Comparison of ENCODE assay signal across 10 cellular contexts in genomic region chr11:114197799-114198500, GRCh38.
A peak's percentile ranks its signal among the peaks of the same experiment; 100 is the strongest.
DNase-seq lines count a peak whose midpoint lies in the region; ATAC-seq and TF ChIP-seq lines count a peak whose summit lies in the region.
"Had no signal": no experiment of that assay in that cellular context is flagged by ENCODE, and none has a peak within 500 bp of the region (broad histone marks: within the 10 kb centered on the region; RNA-seq: fewer than 3 reads in every experiment).

No MANE protein-coding gene starts in this region.

- TF ChIP-seq CTCF in A673 (conservative IDR thresholded peaks at IDR 0.05; ENCODE audit: low read depth, low read length): no peak
- TF ChIP-seq CTCF in PC-3 (conservative IDR thresholded peaks at IDR 0.05; ENCODE audit: low read depth, low read length): no peak
- TF ChIP-seq CTCF in fibroblast of mammary gland (conservative IDR thresholded peaks at IDR 0.05; ENCODE audit: control insufficient read depth, insufficient read depth, low read depth, low read length): no peak

- H3K36me3 Mint-ChIP-seq in activated naive CD8-positive, alpha-beta T cell treated with anti-CD3 and anti-CD28 coated beads for 36 hours: no peaks in the 10 kb centered on the region

- intact Hi-C loops in A673 (cut with micrococcal nuclease; ENCODE audit: unreplicated experiment): no loop called here
- intact Hi-C loops in PC-3 (cut with micrococcal nuclease): no loop called here

- H3K27ac Mint-ChIP-seq in activated naive CD8-positive, alpha-beta T cell treated with anti-CD3 and anti-CD28 coated beads for 36 hours: no peak overlapping the region
- H3K27ac Mint-ChIP-seq: activated T-helper 2 cell treated with anti-CD3 and anti-CD28 coated beads, Interferon-gamma antibody, Interleukin-2, Interleukin-4, amounts not matched to agents 10 μg/mL and 5 μg/mL and 100 μg/mL, durations not matched to agents 14 hours and 24 hours and 36 hours had no signal

- BruUV-seq in A673 (replicated peaks; lab: Mats Ljungman, UMichigan) (no TSS peak), PC-3 (replicated peaks; lab: Mats Ljungman, UMichigan) (no TSS peak)

- no peaks in the 10 kb centered on the region for H3F3A ChIP-seq in PC-3 (ENCODE audit: low read length, unreplicated experiment)

- no peak overlapping the region for H3K4me3 Mint-ChIP-seq in activated naive CD8-positive, alpha-beta T cell treated with anti-CD3 and anti-CD28 coated beads for 36 hours

- peak; percentile 15 for ATAC-seq in PC-3
- ATAC-seq in HG02610 (IDR thresholded peaks at IDR 0.05; ENCODE audit: unreplicated experiment): no peak

- H4K20me1 ChIP-seq in PC-3 (ENCODE audit: low read length): no peaks in the 10 kb centered on the region

- CTCF ChIA-PET in A673 (lab: Charles Lee) (no interaction called here), PC-3 (lab: Charles Lee) (no interaction called here)

- H3K9ac ChIP-seq in PC-3 (ENCODE audit: low read length): no peak overlapping the region
- H3K9ac ChIP-seq: BLaER1 treated with 17β-estradiol and CSF1 and Interleukin-3, amounts not matched to agents 10 nM and 100 nM had no signal

- H3K4me1 Mint-ChIP-seq in activated naive CD8-positive, alpha-beta T cell treated with anti-CD3 and anti-CD28 coated beads for 36 hours: peaks cover 3% of the 10 kb centered on the region

- H3K27me3 Mint-ChIP-seq in activated naive CD8-positive, alpha-beta T cell treated with anti-CD3 and anti-CD28 coated beads for 36 hours: no peaks in the 10 kb centered on the region

- H3K4me3 ChIP-seq in A673 (ENCODE audit: low read depth, low read length, poor library complexity, severe bottlenecking) (no peak overlapping the region), PC-3 (ENCODE audit: low read length) (no peak overlapping the region), fibroblast of mammary gland (ENCODE audit: control insufficient read depth, low read depth, low read length) (no peak overlapping the region)
- H3K4me3 ChIP-seq: BLaER1 treated with 17β-estradiol and CSF1 and Interleukin-3, amounts not matched to agents 10 nM and 100 nM had no signal

- H3K27me3 ChIP-seq in A673 (replicated peaks; ENCODE audit: insufficient read depth, low read depth, low read length, poor library complexity) (no peaks in the 10 kb centered on the region), PC-3 (ENCODE audit: low read length) (peaks cover 49% of the 10 kb centered on the region)
- H3K27me3 ChIP-seq: BLaER1 treated with 17β-estradiol and CSF1 and Interleukin-3, amounts not matched to agents 10 nM and 100 nM had no signal

- H3K9me3 Mint-ChIP-seq in activated naive CD8-positive, alpha-beta T cell treated with anti-CD3 and anti-CD28 coated beads for 36 hours: no peaks in the 10 kb centered on the region
- H3K9me3 Mint-ChIP-seq: activated T-helper 2 cell treated with anti-CD3 and anti-CD28 coated beads, Interferon-gamma antibody, Interleukin-2, Interleukin-4, amounts not matched to agents 10 μg/mL and 5 μg/mL and 100 μg/mL, durations not matched to agents 14 hours and 24 hours and 36 hours had no signal

- H3K27ac ChIP-seq in A673 (ENCODE audit: low read depth, low read length, poor library complexity, severe bottlenecking) (no peak overlapping the region), PC-3 (ENCODE audit: low read length) (no peak overlapping the region)
- H3K27ac ChIP-seq: BLaER1 treated with 17β-estradiol and CSF1 and Interleukin-3, amounts not matched to agents 10 nM and 100 nM had no signal

- peaks cover 7% of the 10 kb centered on the region for H3K4me1 ChIP-seq in A673 (ENCODE audit: insufficient read depth, low read length, poor library complexity, severe bottlenecking)
- peaks cover 13% of the 10 kb centered on the region; the same call in 1 of the 2 replicates for H3K4me1 ChIP-seq in PC-3 (ENCODE audit: insufficient read depth, low read length)

- H2AFZ ChIP-seq in PC-3 (ENCODE audit: low read length): no peak overlapping the region

- DNase-seq in A673 (ENCODE audit: low spot score) (peak; percentile 40), PC-3 (peak; percentile 60), fibroblast of mammary gland (ENCODE audit: low read depth) (peak; percentile 100), occipital lobe (lab: John Stamatoyannopoulos, UW) (peak; percentile 34), NCI-H128 (lab: John Stamatoyannopoulos, UW; ENCODE audit: unreplicated experiment) (no peak), NCI-H510A treated with DMSO at 0.1 percent for 48 hours (lab: John Stamatoyannopoulos, UW) (no peak)
- no peak for DNase-seq in activated naive CD8-positive, alpha-beta T cell treated with anti-CD3 and anti-CD28 coated beads for 36 hours

- POLR2A ChIA-PET in A673 (lab: Charles Lee; ENCODE audit: low non-redundant PET) (interaction anchor here (0.7 kb wide), 1 partner anchor 21 kb away, joined by 4 read pairs; no protein-coding TSS in a partner anchor), PC-3 (lab: Charles Lee; ENCODE audit: unreplicated experiment) (interaction anchor here (0.5 kb wide), 1 partner anchor 325 kb away, joined by 4 read pairs; no protein-coding TSS in a partner anchor)

- H3K4me2 ChIP-seq in PC-3 (ENCODE audit: low read length): 0 out of 2 replicates have a peak overlapping the region, but pooled peaks have one; percentile 10
- H3K4me2 ChIP-seq: BLaER1 treated with 17β-estradiol and CSF1 and Interleukin-3, amounts not matched to agents 10 nM and 100 nM had no signal

- H3K9me3 ChIP-seq in A673 (ENCODE audit: low read depth, low read length, poor library complexity, severe bottlenecking) (no peaks in the 10 kb centered on the region), PC-3 (ENCODE audit: low read length) (no peaks in the 10 kb centered on the region)
- H3K9me3 ChIP-seq: BLaER1 treated with 17β-estradiol and CSF1 and Interleukin-3, amounts not matched to agents 10 nM and 100 nM had no signal

- H3K79me2 ChIP-seq in PC-3 (ENCODE audit: low read length): no peaks in the 10 kb centered on the region

- H3K36me3 ChIP-seq in A673 (ENCODE audit: insufficient read depth, low read length, poor library complexity, severe bottlenecking) (no peaks in the 10 kb centered on the region), PC-3 (ENCODE audit: low read depth, low read length) (no peaks in the 10 kb centered on the region)
- H3K36me3 ChIP-seq: BLaER1 treated with 17β-estradiol and CSF1 and Interleukin-3, amounts not matched to agents 10 nM and 100 nM had no signal

- H3K9me2 ChIP-seq in PC-3 (replicated peaks; ENCODE audit: low read length): no peaks in the 10 kb centered on the region

Comparison
In these comparisons a context has a peak if more than half of its experiments do, and no peak if none do; other contexts are left out.
1. DNase-seq: peak in A673 (single experiment), PC-3 (single experiment), fibroblast of mammary gland (single experiment) and occipital lobe (single experiment); none in NCI-H128 (single experiment), activated naive CD8-positive, alpha-beta T cell treated with anti-CD3 and anti-CD28 coated beads for 36 hours (single experiment) and NCI-H510A treated with DMSO at 0.1 percent for 48 hours (single experiment).